Comparison of ENCODE assay signal across 29 cellular contexts in genomic region chr9:136592666-136593065, GRCh38.
"Had no signal": no experiment of that assay in that cellular context is flagged by ENCODE, and none has a peak within 500 bp of the region (broad histone marks: within the 10 kb centered on the region; RNA-seq: fewer than 3 reads in every experiment).

No MANE protein-coding gene starts in this region.

- H3K27ac ChIP-seq: ascending aorta, cardiac muscle cell, Peyer's patch, SJCRH30, SK-N-MC, WERI-Rb-1 had no signal

- H3K36me3 Mint-ChIP-seq: activated naive CD4-positive, alpha-beta T cell treated with anti-CD3 and anti-CD28 coated beads, Interleukin-2, amount 50 U/mL, for 24 hours; activated naive CD8-positive, alpha-beta T cell treated with anti-CD3 and anti-CD28 coated beads, Interleukin-2, amount 10 ng/mL, durations not matched to agents 7 days and 5 days had no signal

- H3K36me3 ChIP-seq: ascending aorta, cardiac muscle cell, Peyer's patch, SJCRH30, WERI-Rb-1 had no signal

- H3K9me3 Mint-ChIP-seq: activated CD8-positive, alpha-beta T cell treated with anti-CD3 and anti-CD28 coated beads for 36 hours; activated naive CD4-positive, alpha-beta T cell treated with anti-CD3 and anti-CD28 coated beads, Interleukin-2, amount 50 U/mL, for 24 hours; activated naive CD8-positive, alpha-beta T cell treated with anti-CD3 and anti-CD28 coated beads, Interleukin-2, amount 10 ng/mL, durations not matched to agents 7 days and 5 days; activated T-cell treated with anti-CD3 and anti-CD28 coated beads, Interleukin-2, amount 50 U/mL, for 72 hours; activated T-helper 17 cell treated with anti-CD3 and anti-CD28 coated beads, Interleukin-2, amount 50 U/mL, for 72 hours; central memory CD8-positive, alpha-beta T cell had no signal

- ATAC-seq: activated CD8-positive, alpha-beta T cell treated with anti-CD3 and anti-CD28 coated beads for 36 hours; activated T-cell treated with anti-CD3 and anti-CD28 coated beads, Interleukin-2, amount 50 U/mL, for 72 hours; activated T-helper 17 cell treated with anti-CD3 and anti-CD28 coated beads, Interleukin-2, amount 50 U/mL, for 72 hours; PC-3 had no signal

- H3K27ac Mint-ChIP-seq: activated CD8-positive, alpha-beta T cell treated with anti-CD3 and anti-CD28 coated beads for 36 hours; activated naive CD8-positive, alpha-beta T cell treated with anti-CD3 and anti-CD28 coated beads, Interleukin-2, amount 10 ng/mL, durations not matched to agents 7 days and 5 days; activated T-cell treated with anti-CD3 and anti-CD28 coated beads, Interleukin-2, amount 50 U/mL, for 72 hours; activated T-helper 17 cell treated with anti-CD3 and anti-CD28 coated beads, Interleukin-2, amount 50 U/mL, for 72 hours had no signal

- H3K4me3 ChIP-seq: ascending aorta, cardiac muscle cell, Peyer's patch, SJCRH30, SK-N-MC had no signal

- DNase-seq: activated CD4-positive, alpha-beta T cell treated with anti-CD3 and anti-CD28 coated beads for 1 hour; activated CD4-positive, alpha-beta T cell treated with anti-CD3 and anti-CD28 coated beads for 48 hours; activated CD4-positive, CD25-positive, alpha-beta regulatory T cell; activated CD8-positive, alpha-beta T cell treated with anti-CD3 and anti-CD28 coated beads for 36 hours; activated effector memory CD4-positive, alpha-beta T cell treated with anti-CD3 and anti-CD28 coated beads, Interleukin-2, amount 50 U/mL, for 16 hours; activated naive CD4-positive, alpha-beta T cell treated with Interleukin-2 at 50 U/mL for 16 hours; activated naive CD8-positive, alpha-beta T cell treated with anti-CD3 and anti-CD28 coated beads, Interleukin-2, amount 10 ng/mL, durations not matched to agents 7 days and 5 days; activated T-cell treated with anti-CD3 and anti-CD28 coated beads, Interleukin-2, amount 50 U/mL, for 1 hour; activated T-cell treated with anti-CD3 and anti-CD28 coated beads, Interleukin-2, amount 50 U/mL, for 72 hours; amygdala; Karpas-422; NCI-H1105; NCI-H1417 treated with DMSO at 0.1 percent for 48 hours; NCI-H1930; NCI-H2081 treated with DMSO at 0.1 percent for 48 hours; NCI-H345; NCI-H524 treated with DMSO at 0.1 percent for 48 hours; PC-3; Peyer's patch; RPMI8226; SJCRH30; T1000; WERI-Rb-1 had no signal

- H3K27me3 Mint-ChIP-seq: activated CD8-positive, alpha-beta T cell treated with anti-CD3 and anti-CD28 coated beads for 36 hours; activated naive CD4-positive, alpha-beta T cell treated with anti-CD3 and anti-CD28 coated beads, Interleukin-2, amount 50 U/mL, for 24 hours; activated naive CD8-positive, alpha-beta T cell treated with anti-CD3 and anti-CD28 coated beads, Interleukin-2, amount 10 ng/mL, durations not matched to agents 7 days and 5 days had no signal

- H3K4me3 Mint-ChIP-seq: activated CD8-positive, alpha-beta T cell treated with anti-CD3 and anti-CD28 coated beads for 36 hours; activated naive CD4-positive, alpha-beta T cell treated with anti-CD3 and anti-CD28 coated beads, Interleukin-2, amount 50 U/mL, for 24 hours; activated naive CD8-positive, alpha-beta T cell treated with anti-CD3 and anti-CD28 coated beads, Interleukin-2, amount 10 ng/mL, durations not matched to agents 7 days and 5 days; activated T-cell treated with anti-CD3 and anti-CD28 coated beads, Interleukin-2, amount 50 U/mL, for 72 hours; activated T-helper 17 cell treated with anti-CD3 and anti-CD28 coated beads, Interleukin-2, amount 50 U/mL, for 72 hours; central memory CD8-positive, alpha-beta T cell had no signal

- H3K4me1 Mint-ChIP-seq: activated T-helper 17 cell treated with anti-CD3 and anti-CD28 coated beads, Interleukin-2, amount 50 U/mL, for 72 hours had no signal

- H3K9me3 ChIP-seq: ascending aorta, Peyer's patch, SJCRH30 had no signal

- H3K27me3 ChIP-seq: ascending aorta, cardiac muscle cell, Peyer's patch had no signal
